Comparison of ENCODE assay signal across 2 cellular contexts in genomic region chr3:130828931-130829574, GRCh38.
TF ChIP-seq lines count a peak whose summit lies in the region.

No MANE protein-coding gene starts in this region.

TF ChIP-seq in GM23338, 12 proteins besides CTCF, POLR2A, EP300 and RAD21:
- TF ChIP-seq EZH2 (IDR thresholded peaks at IDR 0.05; ENCODE audit: low read depth, unreplicated experiment) (no peak), POLR2AphosphoS5 (IDR thresholded peaks at IDR 0.05; ENCODE audit: low read depth) (no peak), ZNF462 (CRISPR knock-in tag; IDR thresholded peaks at IDR 0.05) (no peak), STAT1 (IDR thresholded peaks at IDR 0.05; ENCODE audit: unreplicated experiment) (no peak), REST (IDR thresholded peaks at IDR 0.05; ENCODE audit: unreplicated experiment) (no peak), JUNB (IDR thresholded peaks at IDR 0.05; ENCODE audit: unreplicated experiment) (no peak), NANOG (IDR thresholded peaks at IDR 0.05; ENCODE audit: borderline replicate concordance) (no peak), ZNF331 (CRISPR knock-in tag; IDR thresholded peaks at IDR 0.05; ENCODE audit: low read depth) (no peak), ETS1 (IDR thresholded peaks at IDR 0.05) (no peak), ZNF114 (CRISPR knock-in tag; IDR thresholded peaks at IDR 0.05) (no peak), CREB1 (CRISPR knock-in tag; IDR thresholded peaks at IDR 0.05; ENCODE audit: low read depth) (no peak), EZH2phosphoT487 (IDR thresholded peaks at IDR 0.05; ENCODE audit: unreplicated experiment) (no peak)

TF ChIP-seq in H1, 55 proteins besides CTCF, POLR2A, EP300 and RAD21:
- TF ChIP-seq POU5F1 (IDR thresholded peaks at IDR 0.05; ENCODE audit: low read depth, low read length), result peak; percentile 27; the same call in 1 of the 2 replicates
- TF ChIP-seq SP2 (IDR thresholded peaks at IDR 0.05; ENCODE audit: low read length), result no peak
